In genomic region chr2:45577426-45577825, GRCh38 we compare ENCODE assay signal across 27 cellular contexts. TPM values are rescaled to one million over a fixed set of nuclear protein-coding genes. Genes with fewer than 3 reads are reported as not detected.
DNase-seq lines count a peak whose midpoint lies in the region; ATAC-seq and TF ChIP-seq lines count a peak whose summit lies in the region.
"Had no signal": no experiment of that assay in that cellular context is flagged by ENCODE, and none has a peak within 500 bp of the region (broad histone marks: within the 10 kb centered on the region; RNA-seq: fewer than 3 reads in every experiment).

No MANE protein-coding gene starts in this region.

- no peak overlapping the region for H3K4me2 ChIP-seq in H9 (ENCODE audit: insufficient read depth, insufficient read length, low read length)

- no peak overlapping the region for H3K23ac ChIP-seq in H9 (ENCODE audit: insufficient read length, low read depth, low read length)

- H3K4me3 Mint-ChIP-seq in immature natural killer cell, result no peak overlapping the region
- H3K4me3 Mint-ChIP-seq in stimulated activated effector memory CD8-positive, alpha-beta T cell treated with anti-CD3 and anti-CD28 coated beads, Interleukin-12 subunit alpha, Interleukin-12 subunit beta, amount 100 ng/mL, for 72 hours, result no peak overlapping the region
- no peak overlapping the region for H3K4me3 Mint-ChIP-seq in H9
- H3K4me3 Mint-ChIP-seq: activated B cell treated with CpG ODN at 0.5 μM for 24 hours; activated T-helper 1 cell treated with anti-CD3 and anti-CD28 coated beads, Interleukin-12 subunit alpha, Interleukin-12 subunit beta, Interleukin-2, Interleukin-4 antibody, amounts not matched to agents 30 ng/mL and 10 ng/mL and 1 ng/mL, durations not matched to agents 14 hours and 24 hours and 36 hours; CD8-positive, alpha-beta T cell had no signal

- no peak overlapping the region for H3K14ac ChIP-seq in H9 (ENCODE audit: insufficient read depth, low read length)

- H2AFZ ChIP-seq in H9 (ENCODE audit: low read length), result no peak overlapping the region

- no peak overlapping the region for H4K8ac ChIP-seq in H9 (replicated peaks; ENCODE audit: insufficient read length, low read depth, low read length)

- H3T11ph ChIP-seq in H9 (ENCODE audit: low read length), result no peak overlapping the region

- H3K4me1 Mint-ChIP-seq in immature natural killer cell (no peaks in the 10 kb centered on the region), H9 (peaks cover 2 to 7% of the 10 kb centered on the region in 2 experiments)
- no peaks in the 10 kb centered on the region for H3K4me1 Mint-ChIP-seq in stimulated activated effector memory CD8-positive, alpha-beta T cell treated with anti-CD3 and anti-CD28 coated beads, Interleukin-12 subunit alpha, Interleukin-12 subunit beta, amount 100 ng/mL, for 72 hours
- H3K4me1 Mint-ChIP-seq: activated B cell treated with CpG ODN at 0.5 μM for 24 hours had no signal

- H2BK15ac ChIP-seq in H9 (ENCODE audit: low read depth, low read length), result no peak overlapping the region

- H3K23me2 ChIP-seq in H9 (ENCODE audit: insufficient read length, low read depth, low read length, poor library complexity, severe bottlenecking), result no peaks in the 10 kb centered on the region

- H3K27me3 Mint-ChIP-seq in immature natural killer cell (ENCODE audit: low read depth in 3 of 3) (peaks cover 0 to 2% (median 0%) of the 10 kb centered on the region in 3 donors), H9 (ENCODE audit: low read depth) (no peaks in the 10 kb centered on the region)
- H3K27me3 Mint-ChIP-seq: activated B cell treated with CpG ODN at 0.5 μM for 24 hours had no signal

- no peaks in the 10 kb centered on the region for H3K79me1 ChIP-seq in H9 (ENCODE audit: insufficient read depth, low read depth, low read length, poor library complexity, severe bottlenecking)

- DNase-seq in GM03348 (ENCODE audit: low spot score) (peak; percentile 53), amniotic epithelial cell (ENCODE audit: low read depth) (peak; percentile 55), immature natural killer cell (no peak), GM19238 (ENCODE audit: insufficient read length, low spot score) (no peak), H9 (no peak)
- no peak for DNase-seq in stimulated activated effector memory CD8-positive, alpha-beta T cell treated with anti-CD3 and anti-CD28 coated beads, Interleukin-12 subunit alpha, Interleukin-12 subunit beta, amount 100 ng/mL, for 72 hours (ENCODE audit: low spot score in 2 of 2)
- no peak for DNase-seq in activated CD4-positive, CD25-positive, alpha-beta regulatory T cell treated with anti-CD3 and anti-CD28 coated beads, Interleukin-2, amount 50 U/mL, for 72 hours
- DNase-seq: activated B cell treated with CpG ODN at 0.5 μM for 24 hours; activated CD4-positive, alpha-beta T cell treated with anti-CD3 and anti-CD28 coated beads, Interleukin-2, amount 50 U/mL, for 4 hours; activated naive CD4-positive, alpha-beta T cell treated with anti-CD3 and anti-CD28 coated beads, Interleukin-2, amount 50 U/mL, for 16 hours; aorta; CD8-positive, alpha-beta T cell; central memory CD4-positive, alpha-beta T cell; dorsolateral prefrontal cortex; GDM1; head of caudate nucleus; NCI-H1105; NCI-H2029 treated with DMSO at 0.1 percent for 48 hours; NCI-H2227 treated with DMSO at 0.1 percent for 48 hours; spleen; stimulated activated CD4-positive, alpha-beta T cell treated with anti-CD3 and anti-CD28 coated beads, Interleukin-4, amount 100 ng/mL, for 1 hour; stimulated activated naive CD4-positive, alpha-beta T cell treated with Interleukin-2 at 50 U/mL for 16 hours; T-helper 9 cell had no signal

- no peak overlapping the region for H2BK120ac ChIP-seq in H9 (ENCODE audit: low read depth, low read length, poor library complexity, severe bottlenecking)

- H3K27me3 ChIP-seq in H9 (ENCODE audit: insufficient read depth, low read length), result no peaks in the 10 kb centered on the region
- H3K27me3 ChIP-seq: dorsolateral prefrontal cortex, spleen, vagina had no signal

- H3K9me3 Mint-ChIP-seq in immature natural killer cell (no peaks in the 10 kb centered on the region), H9 (no peaks in the 10 kb centered on the region)
- H3K9me3 Mint-ChIP-seq in stimulated activated effector memory CD8-positive, alpha-beta T cell treated with anti-CD3 and anti-CD28 coated beads, Interleukin-12 subunit alpha, Interleukin-12 subunit beta, amount 100 ng/mL, for 72 hours, result no peaks in the 10 kb centered on the region
- H3K9me3 Mint-ChIP-seq: activated B cell treated with CpG ODN at 0.5 μM for 24 hours; activated T-helper 1 cell treated with anti-CD3 and anti-CD28 coated beads, Interleukin-12 subunit alpha, Interleukin-12 subunit beta, Interleukin-2, Interleukin-4 antibody, amounts not matched to agents 30 ng/mL and 10 ng/mL and 1 ng/mL, durations not matched to agents 14 hours and 24 hours and 36 hours; CD8-positive, alpha-beta T cell had no signal

- no peaks in the 10 kb centered on the region for H3K4me1 ChIP-seq in H9 (ENCODE audit: insufficient read depth, low read length)
- H3K4me1 ChIP-seq: vagina had no signal

- H3K27ac Mint-ChIP-seq in immature natural killer cell, result peak overlapping the region in 4 of 6 donors; percentile 3 to 13 (median 5)
- H3K27ac Mint-ChIP-seq in stimulated activated effector memory CD8-positive, alpha-beta T cell treated with anti-CD3 and anti-CD28 coated beads, Interleukin-12 subunit alpha, Interleukin-12 subunit beta, amount 100 ng/mL, for 72 hours, result peak overlapping the region; percentile 8
- H3K27ac Mint-ChIP-seq in H9, result no peak overlapping the region
- H3K27ac Mint-ChIP-seq: activated B cell treated with CpG ODN at 0.5 μM for 24 hours; activated T-helper 1 cell treated with anti-CD3 and anti-CD28 coated beads, Interleukin-12 subunit alpha, Interleukin-12 subunit beta, Interleukin-2, Interleukin-4 antibody, amounts not matched to agents 30 ng/mL and 10 ng/mL and 1 ng/mL, durations not matched to agents 14 hours and 24 hours and 36 hours; CD8-positive, alpha-beta T cell had no signal

- no peak overlapping the region for H3K18ac ChIP-seq in H9 (ENCODE audit: insufficient read length, low read depth, low read length)

- H3K9me3 ChIP-seq in H9 (ENCODE audit: control insufficient read depth, low read depth, low read length), result no peaks in the 10 kb centered on the region
- H3K9me3 ChIP-seq: spleen, thoracic aorta, vagina had no signal

- H3K27ac ChIP-seq in H9 (ENCODE audit: insufficient read length, low read depth, low read length), result no peak overlapping the region
- H3K27ac ChIP-seq: dorsolateral prefrontal cortex, HL-60, spleen, thoracic aorta, vagina had no signal

- H2BK5ac ChIP-seq in H9 (ENCODE audit: insufficient read length, low read length), result no peak overlapping the region

- no peak overlapping the region for H3K4ac ChIP-seq in H9 (ENCODE audit: low read depth, low read length)

- no peak overlapping the region for H4K91ac ChIP-seq in H9 (ENCODE audit: insufficient read length, low read depth, low read length)

- no peak for ATAC-seq in stimulated activated effector memory CD8-positive, alpha-beta T cell treated with anti-CD3 and anti-CD28 coated beads, Interleukin-12 subunit alpha, Interleukin-12 subunit beta, amount 100 ng/mL, for 72 hours
- ATAC-seq: CD8-positive, alpha-beta T cell had no signal

- WGBS in H9 (ENCODE audit: extremely low coverage, insufficient read length, low lambda C conversion rate), result 100% methylated on average over 1 of the region's 4 CpGs

- H3K56ac ChIP-seq in H9 (ENCODE audit: insufficient read length, low read depth, low read length), result no peak overlapping the region

- H3K36me3 Mint-ChIP-seq in immature natural killer cell (peaks cover 11 to 33% (median 18%) of the 10 kb centered on the region in 3 donors), H9 (ENCODE audit: insufficient read depth in 1 of 3, low read depth in 3 of 3) (peaks cover 9 to 24% (median 14%) of the 10 kb centered on the region in 3 experiments; a peak in 6 of 7 replicates)
- peaks cover 32% of the 10 kb centered on the region for H3K36me3 Mint-ChIP-seq in stimulated activated effector memory CD8-positive, alpha-beta T cell treated with anti-CD3 and anti-CD28 coated beads, Interleukin-12 subunit alpha, Interleukin-12 subunit beta, amount 100 ng/mL, for 72 hours

- H3K9ac ChIP-seq in H9 (ENCODE audit: extremely low read depth, insufficient read length, low read length), result no peak overlapping the region

- H4K20me1 ChIP-seq in H9 (ENCODE audit: control insufficient read depth, insufficient read depth, insufficient read length), result no peaks in the 10 kb centered on the region

- H2AK5ac ChIP-seq in H9 (ENCODE audit: insufficient read length, low read length), result no peak overlapping the region

- no peaks in the 10 kb centered on the region for H3K79me2 ChIP-seq in H9 (ENCODE audit: insufficient read depth, low read length)

- H4K5ac ChIP-seq in H9 (ENCODE audit: insufficient read length, low read depth, low read length), result no peak overlapping the region

- TF ChIP-seq CTCF in H9 (conservative IDR thresholded peaks at IDR 0.05), result no peak

- no peak overlapping the region for H2BK12ac ChIP-seq in H9 (ENCODE audit: insufficient read length, low read depth, low read length)

- no peak overlapping the region for H2BK20ac ChIP-seq in H9 (ENCODE audit: low read depth, low read length, poor library complexity, severe bottlenecking)

RNA-seq across cellular contexts. Expression of gene SRBD1, which starts 33.6 kb away (rescaled TPM):
- 10 to 100 TPM in 2 of 3 donors, 1 to 10 TPM in 1; 5.9 to 13.4 (median 10.2) TPM for polyA plus RNA-seq in immature natural killer cell
- 18.3 TPM in 2 replicates for total RNA-seq in H9 (2021)

Comparison
In these comparisons a context has a peak if more than half of its experiments do, and no peak if none do; other contexts are left out.
1. DNase-seq: peak in GM03348 (single experiment) and amniotic epithelial cell (single experiment); none in immature natural killer cell (0 of 3), stimulated activated effector memory CD8-positive, alpha-beta T cell treated with anti-CD3 and anti-CD28 coated beads, Interleukin-12 subunit alpha, Interleukin-12 subunit beta, amount 100 ng/mL, for 72 hours (0 of 2), GM19238 (single experiment), H9 (single experiment) and activated CD4-positive, CD25-positive, alpha-beta regulatory T cell treated with anti-CD3 and anti-CD28 coated beads, Interleukin-2, amount 50 U/mL, for 72 hours (single experiment).
2. H3K27ac Mint-ChIP-seq: peak in immature natural killer cell (4 of 6) and stimulated activated effector memory CD8-positive, alpha-beta T cell treated with anti-CD3 and anti-CD28 coated beads, Interleukin-12 subunit alpha, Interleukin-12 subunit beta, amount 100 ng/mL, for 72 hours (single experiment); none in H9 (0 of 3).